8 cellular contexts compared by ENCODE assay signal in genomic region chr10:13660545-13660920, GRCh38.
DNase-seq lines count a peak whose midpoint lies in the region; ATAC-seq, FAIRE-seq and TF ChIP-seq lines count a peak whose summit lies in the region.

No MANE protein-coding gene starts in this region.

- H3K79me2 ChIP-seq in GM12878 (ENCODE audit: control insufficient read depth, insufficient read depth, low read length) (no peaks in the 10 kb centered on the region), keratinocyte (ENCODE audit: control insufficient read depth, insufficient read depth, low read length) (no peaks in the 10 kb centered on the region)

- CTCF ChIA-PET in GM12878 (lab: Yijun Ruan, JAX), result interaction anchor here (0.8 to 3.2 kb wide), 8 partner anchors 13 to 116 kb away, joined by 3 to 31 read pairs (median 4); no protein-coding TSS in a partner anchor

- no peak overlapping the region for H3K9ac ChIP-seq in GM12878 (ENCODE audit: control insufficient read depth, insufficient read depth, low read length)
- H3K9ac ChIP-seq in keratinocyte (ENCODE audit: control insufficient read depth, extremely low read depth, insufficient read depth, low read length), result peak overlapping the region; percentile 59

- H3K4me1 ChIP-seq in GM12878 (ENCODE audit: control insufficient read depth, insufficient read depth, low read length) (peaks cover 8% of the 10 kb centered on the region), keratinocyte (ENCODE audit: control insufficient read depth, extremely low read depth, insufficient read depth, low read length) (peaks cover 23% of the 10 kb centered on the region), body of pancreas (no peaks in the 10 kb centered on the region), testis (no peaks in the 10 kb centered on the region)

- H3K9me1 ChIP-seq in keratinocyte (ENCODE audit: control insufficient read depth, extremely low read depth, insufficient read depth, low read length), result no peaks in the 10 kb centered on the region

- TF ChIP-seq POLR2A in GM12878 (IDR thresholded peaks at IDR 0.05; ENCODE audit: low read depth, low read length) (no peak), body of pancreas (IDR thresholded peaks at IDR 0.05) (no peak), testis (IDR thresholded peaks at IDR 0.05) (no peak)

- no peak overlapping the region for H3K4me3 ChIP-seq in GM12878
- H3K4me3 ChIP-seq in keratinocyte (ENCODE audit: control insufficient read depth in 2 of 3, extremely low read depth in 1 of 3, insufficient read depth in 2 of 3, low read depth in 1 of 3, low read length in 3 of 3), result no peak overlapping the region
- no peak overlapping the region for H3K4me3 ChIP-seq in body of pancreas
- no peak overlapping the region for H3K4me3 ChIP-seq in testis

- peak; percentile 64 for FAIRE-seq in GM12878 (lab: Jason Lieb, UNC)
- peak; percentile 92 for FAIRE-seq in keratinocyte (lab: Jason Lieb, UNC)

- in situ Hi-C loops in GM12878 (cut with MboI), result no loop called here

- peaks cover 15 to 24% of the 10 kb centered on the region in 2 experiments for H3K36me3 ChIP-seq in GM12878 (ENCODE audit: control insufficient read depth in 2 of 2, insufficient read depth in 2 of 2, low read length in 1 of 2)
- H3K36me3 ChIP-seq in keratinocyte (ENCODE audit: control insufficient read depth in 2 of 2, extremely low read depth in 1 of 2, insufficient read depth in 2 of 2, low read length in 2 of 2), result peaks cover 2 to 26% of the 10 kb centered on the region in 2 experiments
- peaks cover 0 to 26% of the 10 kb centered on the region in 2 donors for H3K36me3 ChIP-seq in body of pancreas (replicated peaks in 1 of 2; ENCODE audit: insufficient read depth in 1 of 2, low read depth in 2 of 2)
- H3K36me3 ChIP-seq in testis (ENCODE audit: low read depth, missing control alignments), result no peaks in the 10 kb centered on the region

- H2AFZ ChIP-seq in GM12878 (ENCODE audit: control insufficient read depth, low read depth, low read length) (no peak overlapping the region), keratinocyte (ENCODE audit: control insufficient read depth, low read length) (peak overlapping the region; percentile 55)

- ATAC-seq in Right ventricle myocardium superior (ENCODE audit: poor library complexity) (peak; percentile 8), GM12878 (peak; percentile 39), body of pancreas (no peak)

- no peak for TF ChIP-seq RAD21 in GM12878 (IDR thresholded peaks at IDR 0.05; ENCODE audit: insufficient read depth, low read depth, low read length)

- BruUV-seq in GM12878 (replicated peaks; lab: Mats Ljungman, UMichigan), result no TSS peak

- no peak overlapping the region for H3K4me2 ChIP-seq in GM12878 (ENCODE audit: control insufficient read depth, insufficient read depth)
- H3K4me2 ChIP-seq in keratinocyte (ENCODE audit: control insufficient read depth, extremely low read depth, insufficient read depth, low read depth, low read length), result peak overlapping the region; percentile 81

- intact Hi-C loops in Right ventricle myocardium superior (cut with DNase I), result loop anchor here (2.0 to 10.0 kb wide), 2 partner anchors 46 to 118 kb away; no protein-coding TSS in a partner anchor
- intact Hi-C loops in cardiac septum (cut with DNase I), result no loop called here
- intact Hi-C loops in GM12878 (cut with micrococcal nuclease; ENCODE audit: unreplicated experiment), result loop anchor here (1.0 to 5.0 kb wide), 2 partner anchors 97 to 118 kb away; no protein-coding TSS in a partner anchor
- intact Hi-C loops in body of pancreas (cut with DNase I), result loop anchor here (2.0 kb wide), 1 partner anchor 114 kb away; no protein-coding TSS in a partner anchor
- intact Hi-C loops in testis (cut with DNase I; ENCODE audit: low total_unique reads), result no loop called here

- TF ChIP-seq EP300 in GM12878 (IDR thresholded peaks at IDR 0.05; ENCODE audit: borderline replicate concordance in 1 of 2, control insufficient read depth in 1 of 2, low read depth in 2 of 2, low read length in 2 of 2), result no peak

- dilution Hi-C loops in keratinocyte (cut with MboI; ENCODE audit: extremely low pct_ligation_motif_present, low sequenced_read_pairs), result no loop called here

- WGBS in GM12878 (ENCODE audit: insufficient coverage, insufficient replicate concordance, low lambda C conversion rate, missing lambda C conversion rate), result 58% methylated on average over 7 of the region's 7 CpGs
- 67 to 68% methylated on average over 7 of the region's 7 CpGs for WGBS in body of pancreas, 2 donors
- 69 to 73% methylated on average over 7 of the region's 7 CpGs for WGBS in testis, 2 donors

- no peaks in the 10 kb centered on the region for H3K27me3 ChIP-seq in GM12878 (replicated peaks in 1 of 2; ENCODE audit: control insufficient read depth in 2 of 2, insufficient read depth in 2 of 2, low read length in 1 of 2)
- no peaks in the 10 kb centered on the region for H3K27me3 ChIP-seq in keratinocyte (ENCODE audit: control insufficient read depth, extremely low read depth, insufficient read depth, low read length)
- no peaks in the 10 kb centered on the region for H3K27me3 ChIP-seq in body of pancreas
- H3K27me3 ChIP-seq in testis, result no peaks in the 10 kb centered on the region

- no peak for DNase-seq in Right ventricle myocardium superior
- no peak for DNase-seq in cardiac septum (ENCODE audit: low spot score)
- DNase-seq in GM12878 (ENCODE audit: low read depth, low spot score), result peak; percentile 7
- peak; percentile 74 for DNase-seq in keratinocyte (ENCODE audit: low read depth, low spot score)
- DNase-seq in body of pancreas, result no peak
- no peak for DNase-seq in NCI-H2081 (lab: John Stamatoyannopoulos, UW)
- no peak for DNase-seq in occipital lobe (lab: John Stamatoyannopoulos, UW)
- no peak for DNase-seq in testis

- SMC1A ChIA-PET in GM12878 (lab: Charles Lee; ENCODE audit: uncharacterized antibody, unreplicated experiment), result interaction anchor here (0.8 to 3.0 kb wide), 6 partner anchors 21 to 456 kb away, joined by 3 to 24 read pairs (median 4); no protein-coding TSS in a partner anchor

- H3K27ac ChIP-seq in GM12878 (ENCODE audit: control insufficient read depth, insufficient read depth) (0 out of 2 replicates have a peak overlapping the region, but pooled peaks have one; percentile 0), keratinocyte (ENCODE audit: control insufficient read depth, insufficient read depth, low read length) (peak overlapping the region; percentile 82), body of pancreas (no peak overlapping the region), testis (no peak overlapping the region)

- RAD21 ChIA-PET in GM12878 (lab: Charles Lee; ENCODE audit: unreplicated experiment), result interaction anchor here (1.3 kb wide), 1 partner anchor 116 kb away, joined by 4 read pairs; no protein-coding TSS in a partner anchor

- POLR2A ChIA-PET in GM12878 (lab: Charles Lee), result no interaction called here

- H3K9me3 ChIP-seq in GM12878 (replicated peaks; ENCODE audit: control insufficient read depth, insufficient read depth, low read length) (no peaks in the 10 kb centered on the region), keratinocyte (ENCODE audit: control insufficient read depth, low read depth, low read length) (no peaks in the 10 kb centered on the region), body of pancreas (no peaks in the 10 kb centered on the region), testis (no peaks in the 10 kb centered on the region)

- H4K20me1 ChIP-seq in GM12878 (ENCODE audit: control insufficient read depth, insufficient read depth), result no peaks in the 10 kb centered on the region
- no peaks in the 10 kb centered on the region for H4K20me1 ChIP-seq in keratinocyte (ENCODE audit: control insufficient read depth, extremely low read depth, insufficient read depth, low read length)

- TF ChIP-seq CTCF in GM12878 (IDR thresholded peaks at IDR 0.05 in 2 of 3, conservative IDR thresholded peaks at IDR 0.05 in 1 of 3; ENCODE audit: control insufficient read depth in 2 of 3, extremely low read depth in 1 of 3, insufficient read depth in 1 of 3, low read depth in 3 of 3, low read length in 3 of 3), result no peak
- no peak for TF ChIP-seq CTCF in keratinocyte (optimal IDR thresholded peaks at IDR 0.05 in 1 of 3, IDR thresholded peaks at IDR 0.05 in 1 of 3, conservative IDR thresholded peaks at IDR 0.05 in 1 of 3; ENCODE audit: extremely low read depth in 1 of 3, insufficient read depth in 2 of 3, low read length in 3 of 3)
- TF ChIP-seq CTCF in body of pancreas (IDR thresholded peaks at IDR 0.05), result no peak
- TF ChIP-seq CTCF in testis (IDR thresholded peaks at IDR 0.05), result no peak

TF ChIP-seq in GM12878, 131 proteins besides CTCF, POLR2A, EP300 and RAD21:
- no peak for TF ChIP-seq MAX (IDR thresholded peaks at IDR 0.05; ENCODE audit: low read depth, low read length)
- no peak for TF ChIP-seq BMI1 (IDR thresholded peaks at IDR 0.05; ENCODE audit: borderline replicate concordance)
- TF ChIP-seq SPI1 (IDR thresholded peaks at IDR 0.05; ENCODE audit: borderline replicate concordance, insufficient read depth, low read depth, low read length), result peak; percentile 19; the same call in 1 of the 2 replicates

Comparison
In these comparisons a context has a peak if more than half of its experiments do, and no peak if none do; other contexts are left out.
1. intact Hi-C loops: an anchor here in Right ventricle myocardium superior (2.0 to 10.0 kb wide), GM12878 (1.0 to 5.0 kb wide) and body of pancreas (2.0 kb wide); none called in cardiac septum and testis.
2. DNase-seq: peak in GM12878 (single experiment) and keratinocyte (single experiment); none in Right ventricle myocardium superior (single experiment), cardiac septum (single experiment), body of pancreas (0 of 4), NCI-H2081 (0 of 2), occipital lobe (single experiment) and testis (single experiment).
3. H3K27ac ChIP-seq: peak in GM12878 (single experiment) and keratinocyte (single experiment); none in body of pancreas (0 of 4) and testis (0 of 2).